Comparison of ENCODE assay signal across 28 cellular contexts in the genomic region with DNA sequence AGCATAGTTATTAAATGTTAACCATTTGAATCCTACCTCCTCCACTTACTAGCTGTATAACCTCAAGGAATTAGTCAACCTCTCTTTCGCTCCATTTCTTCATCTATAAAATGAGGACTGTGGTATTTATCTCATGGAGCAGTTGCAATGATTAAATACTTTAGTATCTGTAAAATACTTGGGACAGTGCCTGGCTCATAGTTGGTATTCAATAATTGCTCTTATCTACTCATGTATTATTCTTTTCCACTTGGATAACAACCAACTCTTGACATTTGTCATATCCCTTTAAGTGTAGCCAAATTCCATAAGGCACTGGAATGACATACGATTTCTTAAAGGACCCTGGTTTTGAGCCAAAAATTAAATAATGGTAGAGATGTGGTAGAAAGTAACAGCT.
"Had no signal": no experiment of that assay in that cellular context is flagged by ENCODE, and none has a peak within 500 bp of the region (broad histone marks: within the 10 kb centered on the region; RNA-seq: fewer than 3 reads in every experiment).

No MANE protein-coding gene starts in this region.

- H3K9me3 ChIP-seq: Peyer's patch had no signal

- H3K36me3 ChIP-seq: brain microvascular endothelial cell, Peyer's patch, SJSA1 had no signal

- H3K4me1 ChIP-seq: Peyer's patch, SJSA1 had no signal

- H3K27ac ChIP-seq: brain microvascular endothelial cell, Peyer's patch, SJSA1, VCaP had no signal

- H3K4me3 ChIP-seq: Peyer's patch, SJSA1 had no signal

- H3K27me3 ChIP-seq: brain microvascular endothelial cell, Peyer's patch, SJSA1 had no signal

- ATAC-seq: activated naive CD8-positive, alpha-beta T cell treated with anti-CD3 and anti-CD28 coated beads, Interleukin-2, amount 50 U/mL, for 24 hours; activated T-cell treated with anti-CD3 and anti-CD28 coated beads, Interleukin-2, amount 50 U/mL, for 4 hours had no signal

- DNase-seq: activated B cell treated with CpG ODN at 0.5 μM for 24 hours; activated CD4-positive, alpha-beta memory T cell treated with anti-CD3 and anti-CD28 coated beads for 36 hours; activated CD4-positive, alpha-beta T cell treated with anti-CD3 and anti-CD28 coated beads for 4 hours; activated CD4-positive, alpha-beta T cell treated with anti-CD3 and anti-CD28 coated beads, Interleukin-2, amount 50 U/mL, for 1 hour; activated CD4-positive, CD25-positive, alpha-beta regulatory T cell treated with anti-CD3 and anti-CD28 coated beads, Interleukin-2, amount 50 U/mL, for 72 hours; activated CD8-positive, alpha-beta memory T cell treated with anti-CD3 and anti-CD28 coated beads, Interleukin-2, amount 50 U/mL, for 4 hours; activated naive CD4-positive, alpha-beta T cell treated with anti-CD3 and anti-CD28 coated beads, Interleukin-2, amount 10 ng/mL, durations not matched to agents 7 days and 5 days; activated naive CD8-positive, alpha-beta T cell treated with anti-CD3 and anti-CD28 coated beads, Interleukin-2, amount 50 U/mL, for 24 hours; activated T-cell treated with anti-CD3 and anti-CD28 coated beads for 4 hours; activated T-cell treated with anti-CD3 and anti-CD28 coated beads, Interleukin-2, amount 50 U/mL, for 4 hours; anterior cingulate cortex; brain microvascular endothelial cell; central memory CD4-positive, alpha-beta T cell; NCI-H1092 treated with DMSO at 0.1 percent for 48 hours; NCI-H1417 treated with DMSO at 0.1 percent for 48 hours; NCI-H187 treated with DMSO at 0.1 percent for 48 hours; NCI-H2081; NCI-H345; NCI-H524 treated with DMSO at 0.1 percent for 48 hours; Peyer's patch; RPMI8226; SHP77 treated with DMSO at 0.1 percent for 48 hours; SW 1271; T-helper 1 cell; T-helper 2 cell; T-helper 9 cell had no signal
